In genomic region chr10:58291538-58292174, GRCh38 we compare ENCODE assay signal across 1 cellular context.
TF ChIP-seq lines count a peak whose summit lies in the region.

No MANE protein-coding gene starts in this region.

TF ChIP-seq in liver, 16 proteins besides CTCF, POLR2A, EP300 and RAD21 (continued from another document):
- TF ChIP-seq REST (IDR thresholded peaks at IDR 0.05) (no peak), RXRA (IDR thresholded peaks at IDR 0.05) (no peak), YY1 (IDR thresholded peaks at IDR 0.05) (no peak), HNF4A (conservative IDR thresholded peaks at IDR 0.05) (no peak), MAX (IDR thresholded peaks at IDR 0.05) (no peak), FOXA1 (IDR thresholded peaks at IDR 0.05) (no peak), SP1 (IDR thresholded peaks at IDR 0.05) (no peak), JUND (IDR thresholded peaks at IDR 0.05) (no peak), FOXA2 (IDR thresholded peaks at IDR 0.05) (no peak), GABPA (IDR thresholded peaks at IDR 0.05 in 1 of 2, conservative IDR thresholded peaks at IDR 0.05 in 1 of 2) (no peak)
- TF ChIP-seq, protein P1, sequence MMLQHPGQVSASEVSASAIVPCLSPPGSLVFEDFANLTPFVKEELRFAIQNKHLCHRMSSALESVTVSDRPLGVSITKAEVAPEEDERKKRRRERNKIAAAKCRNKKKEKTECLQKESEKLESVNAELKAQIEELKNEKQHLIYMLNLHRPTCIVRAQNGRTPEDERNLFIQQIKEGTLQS (IDR thresholded peaks at IDR 0.05): no peak
